ENCODE assay signal across 8 cellular contexts in genomic region chr7:99918959-99919813, GRCh38. TPM values are rescaled to one million over a fixed set of nuclear protein-coding genes. Genes with fewer than 3 reads are reported as not detected.
DNase-seq lines count a peak whose midpoint lies in the region; ATAC-seq and TF ChIP-seq lines count a peak whose summit lies in the region.

A gene with protein sequence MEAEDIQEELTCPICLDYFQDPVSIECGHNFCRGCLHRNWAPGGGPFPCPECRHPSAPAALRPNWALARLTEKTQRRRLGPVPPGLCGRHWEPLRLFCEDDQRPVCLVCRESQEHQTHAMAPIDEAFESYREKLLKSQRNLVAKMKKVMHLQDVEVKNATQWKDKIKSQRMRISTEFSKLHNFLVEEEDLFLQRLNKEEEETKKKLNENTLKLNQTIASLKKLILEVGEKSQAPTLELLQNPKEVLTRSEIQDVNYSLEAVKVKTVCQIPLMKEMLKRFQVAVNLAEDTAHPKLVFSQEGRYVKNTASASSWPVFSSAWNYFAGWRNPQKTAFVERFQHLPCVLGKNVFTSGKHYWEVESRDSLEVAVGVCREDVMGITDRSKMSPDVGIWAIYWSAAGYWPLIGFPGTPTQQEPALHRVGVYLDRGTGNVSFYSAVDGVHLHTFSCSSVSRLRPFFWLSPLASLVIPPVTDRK (minus strand): TSS chr7:99919530. CDS start chr7:99919401, 129 bp downstream.

- TF ChIP-seq POLR2A in GM19193 (IDR thresholded peaks at IDR 0.05; ENCODE audit: extremely low read depth, insufficient read depth, insufficient read length) = peak; percentile 93

- H3K27me3 ChIP-seq in BE2C = no peaks in the 10 kb centered on the region; the same call in 1 of the 2 replicates
- no peaks in the 10 kb centered on the region for H3K27me3 ChIP-seq in colonic mucosa
- no peaks in the 10 kb centered on the region for H3K27me3 ChIP-seq in liver (ENCODE audit: control insufficient read depth in 4 of 4, insufficient read depth in 4 of 4, low read length in 3 of 4)

- peaks cover 39% of the 10 kb centered on the region for H3K4me1 Mint-ChIP-seq in activated CD4-positive, alpha-beta T cell treated with anti-CD3 and anti-CD28 coated beads, Interleukin-2, amount 10 ng/mL, durations not matched to agents 24 days and 14 days

- H3K9me3 ChIP-seq in BE2C (no peaks in the 10 kb centered on the region), colonic mucosa (no peaks in the 10 kb centered on the region), liver (ENCODE audit: control insufficient read depth in 4 of 4, low read length in 3 of 4) (no peaks in the 10 kb centered on the region)

- intact Hi-C loops in activated CD4-positive, alpha-beta T cell treated with anti-CD3 and anti-CD28 coated beads, Interleukin-2, amount 10 ng/mL, durations not matched to agents 24 days and 14 days (cut with micrococcal nuclease) = loop anchor here (1.0 to 2.0 kb wide), 2 partner anchors 162 to 414 kb away; partner anchors contain the start of gene ZNF3
- intact Hi-C loops in colonic mucosa (cut with DNase I) = no loop called here

- peaks cover 44% of the 10 kb centered on the region for H3K36me3 Mint-ChIP-seq in activated CD4-positive, alpha-beta T cell treated with anti-CD3 and anti-CD28 coated beads, Interleukin-2, amount 10 ng/mL, durations not matched to agents 24 days and 14 days (ENCODE audit: low read depth)

- peak; percentile 86 for DNase-seq in BE2C
- peak; percentile 73 to 81 for DNase-seq in NCI-H524 (lab: John Stamatoyannopoulos, UW)
- peak; percentile 97 for DNase-seq in activated CD4-positive, alpha-beta T cell treated with anti-CD3 and anti-CD28 coated beads, Interleukin-2, amount 10 ng/mL, durations not matched to agents 24 days and 14 days
- peak; percentile 95 for DNase-seq in colonic mucosa
- peak; percentile 83 to 90 for DNase-seq in stimulated activated CD4-positive, alpha-beta T cell treated with anti-CD3 and anti-CD28 coated beads, Interleukin-4, amount 100 ng/mL, for 48 hours (ENCODE audit: low read depth in 2 of 2)

- under 1% methylated on average over 81 of the region's 81 CpGs for WGBS in liver

- H3K4me3 Mint-ChIP-seq in activated CD4-positive, alpha-beta T cell treated with anti-CD3 and anti-CD28 coated beads, Interleukin-2, amount 10 ng/mL, durations not matched to agents 24 days and 14 days = peak within 1 kb of the TSS; percentile 95

- TF ChIP-seq CTCF in BE2C (IDR thresholded peaks at IDR 0.05; ENCODE audit: low read depth, low read length) = no peak
- TF ChIP-seq CTCF in colonic mucosa (IDR thresholded peaks at IDR 0.05) = no peak
- peak; percentile 2 for TF ChIP-seq CTCF in liver (IDR thresholded peaks at IDR 0.05; ENCODE audit: low read depth, low read length, missing input control)

- H3K27ac ChIP-seq in colonic mucosa (peak within 1 kb of the TSS; percentile 93), liver (ENCODE audit: low read depth in 1 of 2, low read length in 2 of 2) (peak within 1 kb of the TSS; percentile 86)

- peak within 1 kb of the TSS; percentile 81 for H3K4me3 ChIP-seq in BE2C (ENCODE audit: low read depth, low read length)
- H3K4me3 ChIP-seq in colonic mucosa = peak within 1 kb of the TSS; percentile 98
- peak within 1 kb of the TSS; percentile 81 to 87 (median 86) for H3K4me3 ChIP-seq in liver (ENCODE audit: low read depth in 1 of 3, low read length in 3 of 3)

- H3K9ac ChIP-seq in colonic mucosa (ENCODE audit: low read depth in 2 of 2, low read length in 2 of 2) = peak within 1 kb of the TSS; percentile 64 to 87
- H3K9ac ChIP-seq in liver (ENCODE audit: low read depth in 1 of 2, low read length in 2 of 2) = peak within 1 kb of the TSS; percentile 76 to 89

- no peaks in the 10 kb centered on the region; the same call in 1 of the 2 replicates for H3K4me1 ChIP-seq in BE2C
- H3K4me1 ChIP-seq in colonic mucosa = peaks cover 8% of the 10 kb centered on the region
- peaks cover 4 to 37% (median 34%) of the 10 kb centered on the region in 4 donors for H3K4me1 ChIP-seq in liver (ENCODE audit: control insufficient read depth in 4 of 4, insufficient read depth in 4 of 4, low read length in 3 of 4)

- peaks cover 8% of the 10 kb centered on the region for H3K36me3 ChIP-seq in BE2C
- no peaks in the 10 kb centered on the region for H3K36me3 ChIP-seq in colonic mucosa
- peaks cover 0 to 12% (median 5%) of the 10 kb centered on the region in 4 donors for H3K36me3 ChIP-seq in liver (ENCODE audit: control insufficient read depth in 4 of 4, insufficient read depth in 3 of 4, low read depth in 1 of 4, low read length in 3 of 4)

- H3K27ac Mint-ChIP-seq in activated CD4-positive, alpha-beta T cell treated with anti-CD3 and anti-CD28 coated beads, Interleukin-2, amount 10 ng/mL, durations not matched to agents 24 days and 14 days = peak within 1 kb of the TSS; percentile 92

- H3K27me3 Mint-ChIP-seq in activated CD4-positive, alpha-beta T cell treated with anti-CD3 and anti-CD28 coated beads, Interleukin-2, amount 10 ng/mL, durations not matched to agents 24 days and 14 days = no peaks in the 10 kb centered on the region

- no peaks in the 10 kb centered on the region for H3K9me3 Mint-ChIP-seq in activated CD4-positive, alpha-beta T cell treated with anti-CD3 and anti-CD28 coated beads, Interleukin-2, amount 10 ng/mL, durations not matched to agents 24 days and 14 days

- peak in 1 of 2 donors; percentile 37 for TF ChIP-seq RAD21 in liver (IDR thresholded peaks at IDR 0.05)

- ATAC-seq in HG03439 (IDR thresholded peaks at IDR 0.05; ENCODE audit: unreplicated experiment) = peak; percentile 95

TF ChIP-seq in liver, 16 proteins besides CTCF, POLR2A, EP300 and RAD21:
- TF ChIP-seq RXRA (IDR thresholded peaks at IDR 0.05) (peak; percentile 94 to 97), FOXA1 (IDR thresholded peaks at IDR 0.05) (no peak), TAF1 (conservative IDR thresholded peaks at IDR 0.05) (peak; percentile 69), GABPA (IDR thresholded peaks at IDR 0.05 in 1 of 2, conservative IDR thresholded peaks at IDR 0.05 in 1 of 2) (peak; percentile 84 to 97), EGR1 (IDR thresholded peaks at IDR 0.05; ENCODE audit: low read depth in 2 of 2) (peak in 1 of 2 donors; percentile 22), JUND (IDR thresholded peaks at IDR 0.05) (no peak), HNF4G (IDR thresholded peaks at IDR 0.05) (no peak), SP1 (IDR thresholded peaks at IDR 0.05) (peak; percentile 77), NR2F2 (IDR thresholded peaks at IDR 0.05) (no peak), REST (IDR thresholded peaks at IDR 0.05) (peak; percentile 82), ZBTB33 (IDR thresholded peaks at IDR 0.05) (peak; percentile 66), MAX (IDR thresholded peaks at IDR 0.05) (peak; percentile 81), FOXA2 (IDR thresholded peaks at IDR 0.05) (no peak), HNF4A (conservative IDR thresholded peaks at IDR 0.05) (peak; percentile 34 to 42), YY1 (IDR thresholded peaks at IDR 0.05) (peak; percentile 82)
- TF ChIP-seq, protein P1, sequence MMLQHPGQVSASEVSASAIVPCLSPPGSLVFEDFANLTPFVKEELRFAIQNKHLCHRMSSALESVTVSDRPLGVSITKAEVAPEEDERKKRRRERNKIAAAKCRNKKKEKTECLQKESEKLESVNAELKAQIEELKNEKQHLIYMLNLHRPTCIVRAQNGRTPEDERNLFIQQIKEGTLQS (IDR thresholded peaks at IDR 0.05) = no peak

RNA-seq across cellular contexts. Expression of the gene that starts here (rescaled TPM):
- 48.1 TPM for polyA plus RNA-seq in BE2C (2012; ENCODE audit: insufficient read depth, insufficient read length, low read depth)
- total RNA-seq in activated CD4-positive, alpha-beta T cell treated with anti-CD3 and anti-CD28 coated beads, Interleukin-2, amount 10 ng/mL, durations not matched to agents 24 days and 14 days = 22.3 and 24.0 TPM in 2 replicates
- total RNA-seq in colonic mucosa (10 to 100 TPM; 23.8 to 23.9 TPM), liver (10 to 100 TPM; 16.2 to 23.0 TPM)
- 10 to 100 TPM; 11.9 to 13.1 TPM for polyA plus RNA-seq in liver

Comparison
In these comparisons a context has a peak if more than half of its experiments do, and no peak if none do; other contexts are left out.
1. Peak in every context shown above with its lines: DNase-seq, ATAC-seq, H3K4me3 ChIP-seq and H3K27ac ChIP-seq.